In the genomic region with DNA sequence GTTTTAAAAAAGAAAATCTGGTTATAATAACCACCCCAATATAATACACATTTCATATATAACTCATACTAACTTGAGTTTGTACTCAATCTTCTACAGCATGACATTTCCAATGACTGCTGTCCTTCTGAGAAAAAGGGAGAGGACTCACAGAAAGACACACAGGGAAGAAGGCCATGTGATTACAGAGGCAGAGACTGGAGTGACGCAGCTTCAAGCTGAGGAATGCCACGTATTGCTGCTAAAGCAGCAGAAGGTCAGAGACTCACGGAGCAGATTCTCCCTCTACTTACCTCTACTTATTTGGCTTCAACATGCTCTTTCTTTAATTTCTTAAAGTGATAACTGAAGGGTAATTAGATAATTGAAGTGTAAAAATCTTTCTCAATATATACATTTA, we compare ENCODE assay signal across 2 cellular contexts.
TF ChIP-seq lines count a peak whose summit lies in the region.

No MANE protein-coding gene starts in this region.

TF ChIP-seq in GM23338, 12 proteins besides CTCF, POLR2A, EP300 and RAD21 (continues in another document):
- no peak for TF ChIP-seq NANOG (IDR thresholded peaks at IDR 0.05; ENCODE audit: borderline replicate concordance)
- no peak for TF ChIP-seq JUNB (IDR thresholded peaks at IDR 0.05; ENCODE audit: unreplicated experiment)
- no peak for TF ChIP-seq ZNF331 (CRISPR knock-in tag; IDR thresholded peaks at IDR 0.05; ENCODE audit: low read depth)
- TF ChIP-seq EZH2phosphoT487 (IDR thresholded peaks at IDR 0.05; ENCODE audit: unreplicated experiment): no peak
- TF ChIP-seq, protein P1, sequence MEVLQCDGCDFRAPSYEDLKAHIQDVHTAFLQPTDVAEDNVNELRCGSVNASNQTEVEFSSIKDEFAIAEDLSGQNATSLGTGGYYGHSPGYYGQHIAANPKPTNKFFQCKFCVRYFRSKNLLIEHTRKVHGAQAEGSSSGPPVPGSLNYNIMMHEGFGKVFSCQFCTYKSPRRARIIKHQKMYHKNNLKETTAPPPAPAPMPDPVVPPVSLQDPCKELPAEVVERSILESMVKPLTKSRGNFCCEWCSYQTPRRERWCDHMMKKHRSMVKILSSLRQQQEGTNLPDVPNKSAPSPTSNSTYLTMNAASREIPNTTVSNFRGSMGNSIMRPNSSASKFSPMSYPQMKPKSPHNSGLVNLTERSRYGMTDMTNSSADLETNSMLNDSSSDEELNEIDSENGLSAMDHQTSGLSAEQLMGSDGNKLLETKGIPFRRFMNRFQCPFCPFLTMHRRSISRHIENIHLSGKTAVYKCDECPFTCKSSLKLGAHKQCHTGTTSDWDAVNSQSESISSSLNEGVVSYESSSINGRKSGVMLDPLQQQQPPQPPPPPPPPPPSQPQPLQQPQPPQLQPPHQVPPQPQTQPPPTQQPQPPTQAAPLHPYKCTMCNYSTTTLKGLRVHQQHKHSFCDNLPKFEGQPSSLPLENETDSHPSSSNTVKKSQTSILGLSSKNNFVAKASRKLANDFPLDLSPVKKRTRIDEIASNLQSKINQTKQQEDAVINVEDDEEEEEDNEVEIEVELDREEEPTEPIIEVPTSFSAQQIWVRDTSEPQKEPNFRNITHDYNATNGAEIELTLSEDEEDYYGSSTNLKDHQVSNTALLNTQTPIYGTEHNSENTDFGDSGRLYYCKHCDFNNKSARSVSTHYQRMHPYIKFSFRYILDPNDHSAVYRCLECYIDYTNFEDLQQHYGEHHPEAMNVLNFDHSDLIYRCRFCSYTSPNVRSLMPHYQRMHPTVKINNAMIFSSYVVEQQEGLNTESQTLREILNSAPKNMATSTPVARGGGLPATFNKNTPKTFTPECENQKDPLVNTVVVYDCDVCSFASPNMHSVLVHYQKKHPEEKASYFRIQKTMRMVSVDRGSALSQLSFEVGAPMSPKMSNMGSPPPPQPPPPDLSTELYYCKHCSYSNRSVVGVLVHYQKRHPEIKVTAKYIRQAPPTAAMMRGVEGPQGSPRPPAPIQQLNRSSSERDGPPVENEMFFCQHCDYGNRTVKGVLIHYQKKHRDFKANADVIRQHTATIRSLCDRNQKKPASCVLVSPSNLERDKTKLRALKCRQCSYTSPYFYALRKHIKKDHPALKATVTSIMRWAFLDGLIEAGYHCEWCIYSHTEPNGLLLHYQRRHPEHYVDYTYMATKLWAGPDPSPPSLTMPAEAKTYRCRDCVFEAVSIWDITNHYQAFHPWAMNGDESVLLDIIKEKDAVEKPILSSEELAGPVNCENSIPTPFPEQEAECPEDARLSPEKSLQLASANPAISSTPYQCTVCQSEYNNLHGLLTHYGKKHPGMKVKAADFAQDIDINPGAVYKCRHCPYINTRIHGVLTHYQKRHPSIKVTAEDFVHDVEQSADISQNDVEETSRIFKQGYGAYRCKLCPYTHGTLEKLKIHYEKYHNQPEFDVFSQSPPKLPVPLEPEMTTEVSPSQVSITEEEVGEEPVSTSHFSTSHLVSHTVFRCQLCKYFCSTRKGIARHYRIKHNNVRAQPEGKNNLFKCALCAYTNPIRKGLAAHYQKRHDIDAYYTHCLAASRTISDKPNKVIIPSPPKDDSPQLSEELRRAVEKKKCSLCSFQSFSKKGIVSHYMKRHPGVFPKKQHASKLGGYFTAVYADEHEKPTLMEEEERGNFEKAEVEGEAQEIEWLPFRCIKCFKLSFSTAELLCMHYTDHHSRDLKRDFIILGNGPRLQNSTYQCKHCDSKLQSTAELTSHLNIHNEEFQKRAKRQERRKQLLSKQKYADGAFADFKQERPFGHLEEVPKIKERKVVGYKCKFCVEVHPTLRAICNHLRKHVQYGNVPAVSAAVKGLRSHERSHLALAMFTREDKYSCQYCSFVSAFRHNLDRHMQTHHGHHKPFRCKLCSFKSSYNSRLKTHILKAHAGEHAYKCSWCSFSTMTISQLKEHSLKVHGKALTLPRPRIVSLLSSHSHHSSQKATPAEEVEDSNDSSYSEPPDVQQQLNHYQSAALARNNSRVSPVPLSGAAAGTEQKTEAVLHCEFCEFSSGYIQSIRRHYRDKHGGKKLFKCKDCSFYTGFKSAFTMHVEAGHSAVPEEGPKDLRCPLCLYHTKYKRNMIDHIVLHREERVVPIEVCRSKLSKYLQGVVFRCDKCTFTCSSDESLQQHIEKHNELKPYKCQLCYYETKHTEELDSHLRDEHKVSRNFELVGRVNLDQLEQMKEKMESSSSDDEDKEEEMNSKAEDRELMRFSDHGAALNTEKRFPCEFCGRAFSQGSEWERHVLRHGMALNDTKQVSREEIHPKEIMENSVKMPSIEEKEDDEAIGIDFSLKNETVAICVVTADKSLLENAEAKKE (CRISPR knock-in tag; IDR thresholded peaks at IDR 0.05): no peak
- TF ChIP-seq POLR2AphosphoS5 (IDR thresholded peaks at IDR 0.05; ENCODE audit: low read depth): no peak
- TF ChIP-seq STAT1 (IDR thresholded peaks at IDR 0.05; ENCODE audit: unreplicated experiment): no peak
- TF ChIP-seq CREB1 (CRISPR knock-in tag; IDR thresholded peaks at IDR 0.05; ENCODE audit: low read depth): no peak
- TF ChIP-seq, protein P2, sequence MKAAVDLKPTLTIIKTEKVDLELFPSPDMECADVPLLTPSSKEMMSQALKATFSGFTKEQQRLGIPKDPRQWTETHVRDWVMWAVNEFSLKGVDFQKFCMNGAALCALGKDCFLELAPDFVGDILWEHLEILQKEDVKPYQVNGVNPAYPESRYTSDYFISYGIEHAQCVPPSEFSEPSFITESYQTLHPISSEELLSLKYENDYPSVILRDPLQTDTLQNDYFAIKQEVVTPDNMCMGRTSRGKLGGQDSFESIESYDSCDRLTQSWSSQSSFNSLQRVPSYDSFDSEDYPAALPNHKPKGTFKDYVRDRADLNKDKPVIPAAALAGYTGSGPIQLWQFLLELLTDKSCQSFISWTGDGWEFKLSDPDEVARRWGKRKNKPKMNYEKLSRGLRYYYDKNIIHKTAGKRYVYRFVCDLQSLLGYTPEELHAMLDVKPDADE (IDR thresholded peaks at IDR 0.05): no peak
- TF ChIP-seq EZH2 (IDR thresholded peaks at IDR 0.05; ENCODE audit: low read depth, unreplicated experiment): no peak

TF ChIP-seq in WTC11, 78 proteins besides CTCF, POLR2A, EP300 and RAD21:
- TF ChIP-seq, protein P3, sequence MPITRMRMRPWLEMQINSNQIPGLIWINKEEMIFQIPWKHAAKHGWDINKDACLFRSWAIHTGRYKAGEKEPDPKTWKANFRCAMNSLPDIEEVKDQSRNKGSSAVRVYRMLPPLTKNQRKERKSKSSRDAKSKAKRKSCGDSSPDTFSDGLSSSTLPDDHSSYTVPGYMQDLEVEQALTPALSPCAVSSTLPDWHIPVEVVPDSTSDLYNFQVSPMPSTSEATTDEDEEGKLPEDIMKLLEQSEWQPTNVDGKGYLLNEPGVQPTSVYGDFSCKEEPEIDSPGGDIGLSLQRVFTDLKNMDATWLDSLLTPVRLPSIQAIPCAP (CRISPR knock-in tag; IDR thresholded peaks at IDR 0.05): no peak
- TF ChIP-seq, protein P4, sequence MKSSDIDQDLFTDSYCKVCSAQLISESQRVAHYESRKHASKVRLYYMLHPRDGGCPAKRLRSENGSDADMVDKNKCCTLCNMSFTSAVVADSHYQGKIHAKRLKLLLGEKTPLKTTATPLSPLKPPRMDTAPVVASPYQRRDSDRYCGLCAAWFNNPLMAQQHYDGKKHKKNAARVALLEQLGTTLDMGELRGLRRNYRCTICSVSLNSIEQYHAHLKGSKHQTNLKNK (CRISPR knock-in tag; IDR thresholded peaks at IDR 0.05): no peak
- TF ChIP-seq ZNF121 (CRISPR knock-in tag; IDR thresholded peaks at IDR 0.05): no peak
- TF ChIP-seq FOXJ3 (CRISPR knock-in tag; IDR thresholded peaks at IDR 0.05; ENCODE audit: borderline replicate concordance): no peak
- TF ChIP-seq, protein P5, sequence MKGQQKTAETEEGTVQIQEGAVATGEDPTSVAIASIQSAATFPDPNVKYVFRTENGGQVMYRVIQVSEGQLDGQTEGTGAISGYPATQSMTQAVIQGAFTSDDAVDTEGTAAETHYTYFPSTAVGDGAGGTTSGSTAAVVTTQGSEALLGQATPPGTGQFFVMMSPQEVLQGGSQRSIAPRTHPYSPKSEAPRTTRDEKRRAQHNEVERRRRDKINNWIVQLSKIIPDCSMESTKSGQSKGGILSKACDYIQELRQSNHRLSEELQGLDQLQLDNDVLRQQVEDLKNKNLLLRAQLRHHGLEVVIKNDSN (CRISPR knock-in tag; IDR thresholded peaks at IDR 0.05): no peak
- TF ChIP-seq, protein P6, sequence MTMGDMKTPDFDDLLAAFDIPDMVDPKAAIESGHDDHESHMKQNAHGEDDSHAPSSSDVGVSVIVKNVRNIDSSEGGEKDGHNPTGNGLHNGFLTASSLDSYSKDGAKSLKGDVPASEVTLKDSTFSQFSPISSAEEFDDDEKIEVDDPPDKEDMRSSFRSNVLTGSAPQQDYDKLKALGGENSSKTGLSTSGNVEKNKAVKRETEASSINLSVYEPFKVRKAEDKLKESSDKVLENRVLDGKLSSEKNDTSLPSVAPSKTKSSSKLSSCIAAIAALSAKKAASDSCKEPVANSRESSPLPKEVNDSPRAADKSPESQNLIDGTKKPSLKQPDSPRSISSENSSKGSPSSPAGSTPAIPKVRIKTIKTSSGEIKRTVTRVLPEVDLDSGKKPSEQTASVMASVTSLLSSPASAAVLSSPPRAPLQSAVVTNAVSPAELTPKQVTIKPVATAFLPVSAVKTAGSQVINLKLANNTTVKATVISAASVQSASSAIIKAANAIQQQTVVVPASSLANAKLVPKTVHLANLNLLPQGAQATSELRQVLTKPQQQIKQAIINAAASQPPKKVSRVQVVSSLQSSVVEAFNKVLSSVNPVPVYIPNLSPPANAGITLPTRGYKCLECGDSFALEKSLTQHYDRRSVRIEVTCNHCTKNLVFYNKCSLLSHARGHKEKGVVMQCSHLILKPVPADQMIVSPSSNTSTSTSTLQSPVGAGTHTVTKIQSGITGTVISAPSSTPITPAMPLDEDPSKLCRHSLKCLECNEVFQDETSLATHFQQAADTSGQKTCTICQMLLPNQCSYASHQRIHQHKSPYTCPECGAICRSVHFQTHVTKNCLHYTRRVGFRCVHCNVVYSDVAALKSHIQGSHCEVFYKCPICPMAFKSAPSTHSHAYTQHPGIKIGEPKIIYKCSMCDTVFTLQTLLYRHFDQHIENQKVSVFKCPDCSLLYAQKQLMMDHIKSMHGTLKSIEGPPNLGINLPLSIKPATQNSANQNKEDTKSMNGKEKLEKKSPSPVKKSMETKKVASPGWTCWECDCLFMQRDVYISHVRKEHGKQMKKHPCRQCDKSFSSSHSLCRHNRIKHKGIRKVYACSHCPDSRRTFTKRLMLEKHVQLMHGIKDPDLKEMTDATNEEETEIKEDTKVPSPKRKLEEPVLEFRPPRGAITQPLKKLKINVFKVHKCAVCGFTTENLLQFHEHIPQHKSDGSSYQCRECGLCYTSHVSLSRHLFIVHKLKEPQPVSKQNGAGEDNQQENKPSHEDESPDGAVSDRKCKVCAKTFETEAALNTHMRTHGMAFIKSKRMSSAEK (CRISPR knock-in tag; IDR thresholded peaks at IDR 0.05; ENCODE audit: borderline replicate concordance): no peak
- no peak for TF ChIP-seq ZNF219 (CRISPR knock-in tag; IDR thresholded peaks at IDR 0.05; ENCODE audit: borderline replicate concordance)
- TF ChIP-seq JUN (CRISPR knock-in tag; IDR thresholded peaks at IDR 0.05): no peak
- TF ChIP-seq, protein P7, sequence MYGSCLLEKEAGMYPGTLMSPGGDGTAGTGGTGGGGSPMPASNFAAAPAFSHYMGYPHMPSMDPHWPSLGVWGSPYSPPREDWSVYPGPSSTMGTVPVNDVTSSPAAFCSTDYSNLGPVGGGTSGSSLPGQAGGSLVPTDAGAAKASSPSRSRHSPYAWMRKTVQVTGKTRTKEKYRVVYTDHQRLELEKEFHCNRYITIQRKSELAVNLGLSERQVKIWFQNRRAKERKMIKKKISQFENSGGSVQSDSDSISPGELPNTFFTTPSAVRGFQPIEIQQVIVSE (CRISPR knock-in tag; IDR thresholded peaks at IDR 0.05; ENCODE audit: borderline replicate concordance): no peak
- TF ChIP-seq NFATC4 (CRISPR knock-in tag; IDR thresholded peaks at IDR 0.05): no peak
- no peak for TF ChIP-seq ZBTB21 (CRISPR knock-in tag; IDR thresholded peaks at IDR 0.05; ENCODE audit: borderline replicate concordance)
